ENCODE assay signal across 9 cellular contexts in the genomic region with DNA sequence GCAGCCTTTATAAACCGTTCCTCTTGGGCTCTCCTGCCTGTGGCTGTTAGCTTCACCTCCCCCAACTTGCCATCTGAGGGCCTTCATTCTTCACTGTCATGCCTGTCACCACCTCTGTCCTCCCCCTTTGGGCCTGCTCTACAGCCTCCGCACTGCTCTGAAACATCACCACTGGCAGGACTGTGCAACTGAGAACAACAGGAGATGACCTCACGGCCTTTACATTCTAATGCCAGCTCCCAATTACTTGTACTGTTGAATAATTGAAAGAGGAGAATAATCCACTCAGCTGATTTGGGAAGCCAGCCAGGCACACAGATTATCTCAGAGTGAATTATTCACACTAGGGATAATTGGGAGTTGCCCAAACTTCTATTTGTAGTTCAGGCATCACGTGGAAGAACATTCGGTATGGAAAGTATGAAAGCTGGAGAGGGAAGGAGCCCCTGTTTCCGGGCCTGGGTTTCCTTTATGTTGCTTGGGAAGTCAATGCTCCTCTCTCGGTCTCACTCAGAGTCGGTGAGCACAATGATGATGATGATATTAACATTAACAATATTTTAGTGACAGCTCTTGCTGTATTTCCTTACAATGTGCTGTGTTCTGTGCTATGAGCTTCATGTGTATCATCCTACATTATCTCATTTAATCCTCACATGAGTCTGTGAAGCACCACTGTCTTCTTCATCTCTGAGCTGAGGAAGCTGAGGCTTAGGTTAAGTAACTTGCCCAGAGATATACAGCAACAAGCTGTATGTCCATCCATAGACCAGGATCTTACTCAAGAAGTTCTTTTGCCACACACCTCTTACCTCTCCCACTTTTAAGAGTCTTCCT.
A peak's percentile ranks its signal among the peaks of the same experiment; 100 is the strongest.
DNase-seq lines count a peak whose midpoint lies in the region; ATAC-seq and TF ChIP-seq lines count a peak whose summit lies in the region.
"Had no signal": no experiment of that assay in that cellular context is flagged by ENCODE, and none has a peak within 500 bp of the region (broad histone marks: within the 10 kb centered on the region; RNA-seq: fewer than 3 reads in every experiment).

No MANE protein-coding gene starts in this region.

- no peak for ATAC-seq in GM19395 (IDR thresholded peaks at IDR 0.05; ENCODE audit: unreplicated experiment)
- ATAC-seq in activated CD8-positive, alpha-beta memory T cell treated with anti-CD3 and anti-CD28 coated beads, Interleukin-2, amount 10 ng/mL, durations not matched to agents 7 days and 5 days = no peak

- CTCF ChIA-PET in activated CD8-positive, alpha-beta memory T cell treated with anti-CD3 and anti-CD28 coated beads, Interleukin-2, amount 10 ng/mL, durations not matched to agents 7 days and 5 days (lab: Charles Lee) = interaction anchor here (1.7 kb wide), 1 partner anchor 395 kb away, joined by 4 read pairs; no protein-coding TSS in a partner anchor

- peak overlapping the region; percentile 46 for H3K4me2 ChIP-seq in fibroblast of lung (ENCODE audit: extremely low read depth, insufficient read depth, low read length)

- no peak overlapping the region for H3K9ac ChIP-seq in fibroblast of lung (ENCODE audit: insufficient read depth, low read length)
- H3K9ac ChIP-seq in muscle layer of colon (ENCODE audit: low read length) = no peak overlapping the region

- DNase-seq in DMS 273 (lab: John Stamatoyannopoulos, UW; ENCODE audit: unreplicated experiment) = peak; percentile 58
- DNase-seq in DMS 273 treated with DMSO at 0.1 percent for 48 hours (lab: John Stamatoyannopoulos, UW) = no peak
- peak; percentile 28 to 81 for DNase-seq in fibroblast of lung (ENCODE audit: low read depth in 2 of 2)
- DNase-seq in uterus = peak; percentile 62 to 67
- DNase-seq in UCSD-AML1 (lab: John Stamatoyannopoulos, UW; ENCODE audit: unreplicated experiment) = no peak
- no peak for DNase-seq in activated CD8-positive, alpha-beta memory T cell treated with anti-CD3 and anti-CD28 coated beads, Interleukin-2, amount 10 ng/mL, durations not matched to agents 7 days and 5 days

- no peak overlapping the region for H3K4me3 Mint-ChIP-seq in activated CD8-positive, alpha-beta memory T cell treated with anti-CD3 and anti-CD28 coated beads, Interleukin-2, amount 10 ng/mL, durations not matched to agents 7 days and 5 days

- H3K4me1 Mint-ChIP-seq in activated CD8-positive, alpha-beta memory T cell treated with anti-CD3 and anti-CD28 coated beads, Interleukin-2, amount 10 ng/mL, durations not matched to agents 7 days and 5 days = peaks cover 23% of the 10 kb centered on the region

- H3K27ac ChIP-seq in fibroblast of lung (ENCODE audit: insufficient read depth, low read length) (peak overlapping the region; percentile 19), muscle layer of colon (ENCODE audit: low read depth, low read length) (peak overlapping the region; percentile 27), uterus (peak overlapping the region; percentile 73 to 80)
- H3K27ac ChIP-seq: 22Rv1 had no signal

- H3K27me3 ChIP-seq in fibroblast of lung (ENCODE audit: control insufficient read depth, insufficient read depth, low read length) = no peaks in the 10 kb centered on the region
- no peaks in the 10 kb centered on the region for H3K27me3 ChIP-seq in muscle layer of colon (ENCODE audit: control insufficient read depth in 1 of 2, insufficient read depth in 2 of 2, low read length in 2 of 2)
- H3K27me3 ChIP-seq in uterus = no peaks in the 10 kb centered on the region

- H3K36me3 Mint-ChIP-seq in activated CD8-positive, alpha-beta memory T cell treated with anti-CD3 and anti-CD28 coated beads, Interleukin-2, amount 10 ng/mL, durations not matched to agents 7 days and 5 days = peaks cover 3% of the 10 kb centered on the region

- no peak overlapping the region for H3K27ac Mint-ChIP-seq in activated CD8-positive, alpha-beta memory T cell treated with anti-CD3 and anti-CD28 coated beads, Interleukin-2, amount 10 ng/mL, durations not matched to agents 7 days and 5 days

- no peaks in the 10 kb centered on the region for H4K20me1 ChIP-seq in fibroblast of lung (ENCODE audit: control insufficient read depth, extremely low read depth, insufficient read depth, low read length)

- no peaks in the 10 kb centered on the region for H3K36me3 ChIP-seq in fibroblast of lung (ENCODE audit: control insufficient read depth, insufficient read depth, low read length)
- H3K36me3 ChIP-seq in muscle layer of colon (ENCODE audit: insufficient read depth, low read length) = no peaks in the 10 kb centered on the region
- no peaks in the 10 kb centered on the region for H3K36me3 ChIP-seq in uterus

- H3K9me3 ChIP-seq in fibroblast of lung (ENCODE audit: control insufficient read depth, insufficient read depth, low read depth, low read length) = no peaks in the 10 kb centered on the region
- H3K9me3 ChIP-seq in muscle layer of colon (ENCODE audit: low read length) = no peaks in the 10 kb centered on the region
- no peaks in the 10 kb centered on the region for H3K9me3 ChIP-seq in uterus

- H3K27me3 Mint-ChIP-seq in activated CD8-positive, alpha-beta memory T cell treated with anti-CD3 and anti-CD28 coated beads, Interleukin-2, amount 10 ng/mL, durations not matched to agents 7 days and 5 days = no peaks in the 10 kb centered on the region

- peaks cover 12% of the 10 kb centered on the region for H3K4me1 ChIP-seq in fibroblast of lung (ENCODE audit: control insufficient read depth, extremely low read depth, insufficient read depth, low read length)
- H3K4me1 ChIP-seq in muscle layer of colon (ENCODE audit: insufficient read depth, low read length) = peaks cover 50% of the 10 kb centered on the region
- peaks cover 5 to 9% of the 10 kb centered on the region in 2 donors for H3K4me1 ChIP-seq in uterus

- TF ChIP-seq POLR2A in uterus (IDR thresholded peaks at IDR 0.05) = no peak

- H3K4me3 ChIP-seq in fibroblast of lung (replicated peaks in 1 of 4; ENCODE audit: control extremely low read depth in 1 of 4, insufficient read depth in 1 of 4, low read depth in 3 of 4, low read length in 4 of 4) (no peak overlapping the region), muscle layer of colon (ENCODE audit: low read depth in 1 of 2, low read length in 2 of 2) (no peak overlapping the region), uterus (no peak overlapping the region)

- TF ChIP-seq CTCF in fibroblast of lung (conservative IDR thresholded peaks at IDR 0.05 in 1 of 2, IDR thresholded peaks at IDR 0.05 in 1 of 2; ENCODE audit: low read depth in 1 of 2, low read length in 2 of 2) = no peak
- no peak for TF ChIP-seq CTCF in uterus (IDR thresholded peaks at IDR 0.05)

- H3K79me2 ChIP-seq in fibroblast of lung (ENCODE audit: control insufficient read depth, insufficient read depth, low read length) = no peaks in the 10 kb centered on the region

- no peak overlapping the region for H2AFZ ChIP-seq in fibroblast of lung (ENCODE audit: low read length)

- H3K9me3 Mint-ChIP-seq in activated CD8-positive, alpha-beta memory T cell treated with anti-CD3 and anti-CD28 coated beads, Interleukin-2, amount 10 ng/mL, durations not matched to agents 7 days and 5 days (ENCODE audit: low read depth) = no peaks in the 10 kb centered on the region

- intact Hi-C loops in uterus (cut with DNase I; ENCODE audit: low total_unique reads) = no loop called here

Comparison
In these comparisons a context has a peak if more than half of its experiments do, and no peak if none do; other contexts are left out.
1. DNase-seq: peak in DMS 273 (single experiment), fibroblast of lung (2 of 2) and uterus (2 of 2); none in DMS 273 treated with DMSO at 0.1 percent for 48 hours (single experiment), UCSD-AML1 (single experiment) and activated CD8-positive, alpha-beta memory T cell treated with anti-CD3 and anti-CD28 coated beads, Interleukin-2, amount 10 ng/mL, durations not matched to agents 7 days and 5 days (single experiment).
2. H3K27ac ChIP-seq: peak in every context shown above with its lines; median percentile 76 in uterus; 27 in muscle layer of colon; 19 in fibroblast of lung.